18 cellular contexts compared by ENCODE assay signal in genomic region chr10:70722820-70723424, GRCh38. TPM values are rescaled to one million over a fixed set of nuclear protein-coding genes. Genes with fewer than 3 reads are reported as not detected.
A peak's percentile ranks its signal among the peaks of the same experiment; 100 is the strongest.
DNase-seq lines count a peak whose midpoint lies in the region; TF ChIP-seq lines count a peak whose summit lies in the region.
"Had no signal": no experiment of that assay in that cellular context is flagged by ENCODE, and none has a peak within 500 bp of the region (broad histone marks: within the 10 kb centered on the region; RNA-seq: fewer than 3 reads in every experiment).

No MANE protein-coding gene starts in this region.

- H3K27me3 ChIP-seq in brain microvascular endothelial cell (replicated peaks) (no peaks in the 10 kb centered on the region), ovary (no peaks in the 10 kb centered on the region)
- H3K27me3 ChIP-seq: esophagus muscularis mucosa had no signal

- H3K27ac ChIP-seq in brain microvascular endothelial cell (no peak overlapping the region), ovary (no peak overlapping the region)
- H3K27ac ChIP-seq: esophagus muscularis mucosa, HL-60 had no signal

- no peaks in the 10 kb centered on the region for H3K4me1 ChIP-seq in ovary (ENCODE audit: insufficient read depth)
- H3K4me1 ChIP-seq: esophagus muscularis mucosa had no signal

- no peak for TF ChIP-seq EP300 in ovary (IDR thresholded peaks at IDR 0.05)

- DNase-seq in Caki2 (ENCODE audit: low read depth), result peak; percentile 58
- peak; percentile 41 for DNase-seq in LoVo (ENCODE audit: low spot score)
- peak; percentile 40 for DNase-seq in brain microvascular endothelial cell
- peak; percentile 94 for DNase-seq in islet precursor cell
- DNase-seq in ovary, result no peak
- DNase-seq in G401 (ENCODE audit: low spot score), result no peak
- no peak for DNase-seq in activated gamma-delta T cell treated with Interleukin-2 at 50 U/mL for 16 hours
- no peak for DNase-seq in C1 segment of cervical spinal cord (lab: John Stamatoyannopoulos, UW)
- DNase-seq: activated CD4-positive, alpha-beta memory T cell treated with anti-CD3 and anti-CD28 coated beads for 36 hours; CD4-positive, CD25-positive, alpha-beta regulatory T cell; kidney; NCI-H1048; NCI-H345; RPMI8226; T-helper 9 cell had no signal

- in situ Hi-C loops in Caki2 (cut with HindIII; ENCODE audit: low pct_unique_long_range_greater_than_20kb, low sequenced_read_pairs), result no loop called here
- in situ Hi-C loops in brain microvascular endothelial cell (cut with HindIII; ENCODE audit: low pct_ligation_motif_present, low sequenced_read_pairs), result no loop called here
- in situ Hi-C loops in G401 (cut with HindIII; ENCODE audit: low sequenced_read_pairs), result no loop called here

- intact Hi-C loops in ovary (cut with DNase I), result no loop called here

- TF ChIP-seq POLR2A in ovary (IDR thresholded peaks at IDR 0.05), result no peak

- H3K4me3 ChIP-seq in brain microvascular endothelial cell (ENCODE audit: low read depth, low read length) (no peak overlapping the region), ovary (no peak overlapping the region)
- H3K4me3 ChIP-seq: esophagus muscularis mucosa had no signal

- no peaks in the 10 kb centered on the region for H3K9me3 ChIP-seq in ovary
- H3K9me3 ChIP-seq: esophagus muscularis mucosa had no signal

- TF ChIP-seq CTCF in brain microvascular endothelial cell (IDR thresholded peaks at IDR 0.05; ENCODE audit: low read depth, low read length, missing control alignments) (no peak), ovary (IDR thresholded peaks at IDR 0.05) (no peak)

- no peaks in the 10 kb centered on the region for H3K36me3 ChIP-seq in brain microvascular endothelial cell (replicated peaks)
- H3K36me3 ChIP-seq in ovary, result no peaks in the 10 kb centered on the region
- H3K36me3 ChIP-seq: esophagus muscularis mucosa had no signal

- 81 to 92% (median 89%) methylated on average over 4 of the region's 4 CpGs for whole genome bisulfite sequencing in ovary, 3 donors

RNA-seq across cellular contexts. Expression of gene ADAMTS14, which starts 50.6 kb away (rescaled TPM):
- 0.37 and 1.0 TPM in 2 replicates for total RNA-seq in Caki2 (2014; rRNA removed; shearing (Covaris generic); ENCODE audit: low replicate concordance)
- under 1 TPM in 4 of 7 donors, not detected in 3; 0.07 to 0.17 (median 0.10) TPM for total RNA-seq in ovary
- polyA plus RNA-seq in ovary, result under 1 TPM; 0.41 to 0.75 TPM
- total RNA-seq in G401 (2014; rRNA removed; shearing (Covaris generic)), result 0.03 TPM in 1 of 2 replicates, not detected in the other
- total RNA-seq: activated CD4-positive, alpha-beta memory T cell treated with anti-CD3 and anti-CD28 coated beads for 36 hours; CD4-positive, CD25-positive, alpha-beta regulatory T cell; subcutaneous adipose tissue had no signal
- polyA plus RNA-seq: CD4-positive, CD25-positive, alpha-beta regulatory T cell had no signal

Comparison
In these comparisons a context has a peak if more than half of its experiments do, and no peak if none do; other contexts are left out.
1. DNase-seq: peak in Caki2 (single experiment), LoVo (single experiment), brain microvascular endothelial cell (single experiment) and islet precursor cell (single experiment); none in ovary (0 of 5), G401 (single experiment), activated gamma-delta T cell treated with Interleukin-2 at 50 U/mL for 16 hours (single experiment) and C1 segment of cervical spinal cord (0 of 14).